ENCODE assay signal across 22 cellular contexts in genomic region chr1:32811265-32811664, GRCh38. TPM values are rescaled to one million over a fixed set of nuclear protein-coding genes. Genes with fewer than 3 reads are reported as not detected.
DNase-seq lines count a peak whose midpoint lies in the region; ATAC-seq, FAIRE-seq and TF ChIP-seq lines count a peak whose summit lies in the region.
"Had no signal": no experiment of that assay in that cellular context is flagged by ENCODE, and none has a peak within 500 bp of the region (broad histone marks: within the 10 kb centered on the region; RNA-seq: fewer than 3 reads in every experiment).

No MANE protein-coding gene starts in this region.

- H3F3A ChIP-seq in smooth muscle cell (ENCODE audit: low read depth) = peaks cover 5% of the 10 kb centered on the region

- peaks cover 13% of the 10 kb centered on the region for H3K4me1 ChIP-seq in iPS-15b (ENCODE audit: control insufficient read depth, insufficient read depth, low read length)
- peaks cover 6% of the 10 kb centered on the region for H3K4me1 ChIP-seq in smooth muscle cell (ENCODE audit: low read depth)

- no peak for TF ChIP-seq POLR2A in GM12891 (IDR thresholded peaks at IDR 0.05; ENCODE audit: low read depth, low read length)

- no peak for ATAC-seq in activated T-helper 17 cell treated with anti-CD3 and anti-CD28 coated beads, Interleukin-2, amount 50 U/mL, for 72 hours (replicated peaks)

- peak overlapping the region; percentile 17 for H3K27ac Mint-ChIP-seq in activated naive CD4-positive, alpha-beta T cell treated with anti-CD3 and anti-CD28 coated beads, Interleukin-2, amount 50 U/mL, for 24 hours
- H3K27ac Mint-ChIP-seq in activated naive CD4-positive, alpha-beta T cell treated with anti-CD3 and anti-CD28 coated beads for 36 hours = no peak overlapping the region
- H3K27ac Mint-ChIP-seq in activated T-helper 17 cell treated with anti-CD3 and anti-CD28 coated beads, Interleukin-2, amount 50 U/mL, for 72 hours = peak overlapping the region; percentile 34
- H3K27ac Mint-ChIP-seq in glutamatergic neuron (ENCODE audit: unreplicated experiment) = no peak overlapping the region
- H3K27ac Mint-ChIP-seq: B cell had no signal

- H3K9ac ChIP-seq in iPS-15b (ENCODE audit: low read depth, low read length) (peak overlapping the region; percentile 40), smooth muscle cell (ENCODE audit: low read depth) (no peak overlapping the region)

- H3K4me1 Mint-ChIP-seq in activated naive CD4-positive, alpha-beta T cell treated with anti-CD3 and anti-CD28 coated beads, Interleukin-2, amount 50 U/mL, for 24 hours = peaks cover 65% of the 10 kb centered on the region
- peaks cover 66% of the 10 kb centered on the region for H3K4me1 Mint-ChIP-seq in activated naive CD4-positive, alpha-beta T cell treated with anti-CD3 and anti-CD28 coated beads for 36 hours (ENCODE audit: low read depth)
- peaks cover 27% of the 10 kb centered on the region for H3K4me1 Mint-ChIP-seq in activated T-helper 17 cell treated with anti-CD3 and anti-CD28 coated beads, Interleukin-2, amount 50 U/mL, for 72 hours
- H3K4me1 Mint-ChIP-seq in glutamatergic neuron (ENCODE audit: low read depth, unreplicated experiment) = no peaks in the 10 kb centered on the region

- CTCF ChIA-PET in activated naive CD4-positive, alpha-beta T cell treated with anti-CD3 and anti-CD28 coated beads for 36 hours (lab: Charles Lee) = interaction anchor here (0.7 kb wide), 1 partner anchor 92 kb away, joined by 3 read pairs; no protein-coding TSS in a partner anchor

- H3K9me3 ChIP-seq in iPS-15b (ENCODE audit: control insufficient read depth, insufficient read depth, low read length) (no peaks in the 10 kb centered on the region), smooth muscle cell (replicated peaks; ENCODE audit: low read depth) (no peaks in the 10 kb centered on the region)
- H3K9me3 ChIP-seq: MG63 had no signal

- peak overlapping the region; percentile 4 for H3K27ac ChIP-seq in smooth muscle cell (ENCODE audit: low read depth)

- no peaks in the 10 kb centered on the region for H3K27me3 ChIP-seq in iPS-15b (ENCODE audit: control insufficient read depth, insufficient read depth, low read length)
- no peaks in the 10 kb centered on the region for H3K27me3 ChIP-seq in smooth muscle cell (ENCODE audit: low read depth)
- H3K27me3 ChIP-seq: MG63 had no signal

- peaks cover 38% of the 10 kb centered on the region for H3K36me3 Mint-ChIP-seq in activated naive CD4-positive, alpha-beta T cell treated with anti-CD3 and anti-CD28 coated beads, Interleukin-2, amount 50 U/mL, for 24 hours
- H3K36me3 Mint-ChIP-seq in activated naive CD4-positive, alpha-beta T cell treated with anti-CD3 and anti-CD28 coated beads for 36 hours (ENCODE audit: low read depth) = peaks cover 82% of the 10 kb centered on the region
- H3K36me3 Mint-ChIP-seq in activated T-helper 17 cell treated with anti-CD3 and anti-CD28 coated beads, Interleukin-2, amount 50 U/mL, for 72 hours (ENCODE audit: low read depth) = peaks cover 96% of the 10 kb centered on the region
- no peaks in the 10 kb centered on the region for H3K36me3 Mint-ChIP-seq in glutamatergic neuron (ENCODE audit: unreplicated experiment)

- no peak overlapping the region for H3K4me3 ChIP-seq in iPS-15b (ENCODE audit: low read depth, low read length)
- no peak overlapping the region for H3K4me3 ChIP-seq in smooth muscle cell
- H3K4me3 ChIP-seq: MG63 had no signal

- intact Hi-C loops in activated naive CD4-positive, alpha-beta T cell treated with anti-CD3 and anti-CD28 coated beads for 36 hours (cut with micrococcal nuclease) = loop anchor here (10.0 kb wide), 1 partner anchor 876 kb away; the partner anchor contains the start of gene PTP4A2

- H3K79me2 ChIP-seq in smooth muscle cell (ENCODE audit: low read depth) = peaks cover 89% of the 10 kb centered on the region

- H3K36me3 ChIP-seq in iPS-15b (ENCODE audit: control insufficient read depth, insufficient read depth, low read length) (peaks cover 29% of the 10 kb centered on the region), smooth muscle cell (ENCODE audit: low read depth) (peaks cover 12% of the 10 kb centered on the region)

- no peak overlapping the region for H2AFZ ChIP-seq in smooth muscle cell (ENCODE audit: low read depth)

- DNase-seq in activated naive CD4-positive, alpha-beta T cell treated with anti-CD3 and anti-CD28 coated beads for 36 hours = no peak
- no peak for DNase-seq in smooth muscle cell (lab: John Stamatoyannopoulos, UW; ENCODE audit: unreplicated experiment)
- no peak for DNase-seq in glutamatergic neuron
- no peak for DNase-seq in COLO829 (ENCODE audit: low spot score)
- no peak for DNase-seq in GM12891 (ENCODE audit: insufficient read length, low spot score)
- DNase-seq: DMS79, HCEC 1CT, Karpas-422, MG63, NCI-H1048, NCI-H1436, NCI-H1930, NCI-H345, NCI-H524 treated with DMSO at 0.1 percent for 48 hours had no signal

- peaks cover 72% of the 10 kb centered on the region for H4K20me1 ChIP-seq in smooth muscle cell (ENCODE audit: low read depth)

- H3K4me2 ChIP-seq in smooth muscle cell = peak overlapping the region; percentile 44

- no peak overlapping the region for H3K4me3 Mint-ChIP-seq in activated naive CD4-positive, alpha-beta T cell treated with anti-CD3 and anti-CD28 coated beads, Interleukin-2, amount 50 U/mL, for 24 hours
- H3K4me3 Mint-ChIP-seq in activated naive CD4-positive, alpha-beta T cell treated with anti-CD3 and anti-CD28 coated beads for 36 hours = no peak overlapping the region
- H3K4me3 Mint-ChIP-seq in activated T-helper 17 cell treated with anti-CD3 and anti-CD28 coated beads, Interleukin-2, amount 50 U/mL, for 72 hours = no peak overlapping the region
- no peak overlapping the region for H3K4me3 Mint-ChIP-seq in glutamatergic neuron (ENCODE audit: unreplicated experiment)
- H3K4me3 Mint-ChIP-seq: B cell had no signal

- no peaks in the 10 kb centered on the region for H3K27me3 Mint-ChIP-seq in activated naive CD4-positive, alpha-beta T cell treated with anti-CD3 and anti-CD28 coated beads, Interleukin-2, amount 50 U/mL, for 24 hours
- H3K27me3 Mint-ChIP-seq in activated naive CD4-positive, alpha-beta T cell treated with anti-CD3 and anti-CD28 coated beads for 36 hours (ENCODE audit: low read depth) = no peaks in the 10 kb centered on the region
- no peaks in the 10 kb centered on the region for H3K27me3 Mint-ChIP-seq in activated T-helper 17 cell treated with anti-CD3 and anti-CD28 coated beads, Interleukin-2, amount 50 U/mL, for 72 hours
- H3K27me3 Mint-ChIP-seq in glutamatergic neuron (ENCODE audit: unreplicated experiment) = peaks cover 6% of the 10 kb centered on the region
- H3K27me3 Mint-ChIP-seq: B cell, IgD-negative memory B cell had no signal

- FAIRE-seq in GM12891 (lab: Jason Lieb, UNC) = no peak
- FAIRE-seq: D721Med, HTR-8/SVneo had no signal

- no peaks in the 10 kb centered on the region for H3K9me3 Mint-ChIP-seq in activated naive CD4-positive, alpha-beta T cell treated with anti-CD3 and anti-CD28 coated beads, Interleukin-2, amount 50 U/mL, for 24 hours
- no peaks in the 10 kb centered on the region for H3K9me3 Mint-ChIP-seq in activated naive CD4-positive, alpha-beta T cell treated with anti-CD3 and anti-CD28 coated beads for 36 hours
- H3K9me3 Mint-ChIP-seq in activated T-helper 17 cell treated with anti-CD3 and anti-CD28 coated beads, Interleukin-2, amount 50 U/mL, for 72 hours = no peaks in the 10 kb centered on the region
- peaks cover 5% of the 10 kb centered on the region for H3K9me3 Mint-ChIP-seq in glutamatergic neuron (ENCODE audit: unreplicated experiment)
- H3K9me3 Mint-ChIP-seq: IgD-negative memory B cell had no signal

- TF ChIP-seq CTCF in smooth muscle cell (IDR thresholded peaks at IDR 0.05; ENCODE audit: borderline replicate concordance, insufficient read depth, poor library complexity, severe bottlenecking) (no peak), glutamatergic neuron (IDR thresholded peaks at IDR 0.05; ENCODE audit: partially characterized antibody, unreplicated experiment) (no peak)

- 38% methylated on average over 9 of the region's 9 CpGs for WGBS in smooth muscle cell (ENCODE audit: low lambda C conversion rate)

TF ChIP-seq in GM12891, 5 proteins besides CTCF, POLR2A, EP300 and RAD21:
- TF ChIP-seq TAF1 (IDR thresholded peaks at IDR 0.05; ENCODE audit: low read depth, low read length) (no peak), POU2F2 (IDR thresholded peaks at IDR 0.05; ENCODE audit: low read depth, low read length) (no peak), POLR2AphosphoS5 (IDR thresholded peaks at IDR 0.05; ENCODE audit: low read depth, low read length) (no peak), PAX5 (IDR thresholded peaks at IDR 0.05; ENCODE audit: insufficient read depth, low read length, severe bottlenecking) (no peak), SPI1 (IDR thresholded peaks at IDR 0.05; ENCODE audit: low read depth, low read length) (no peak)

RNA-seq across cellular contexts. Expression of gene YARS1, which starts 5.9 kb away (rescaled TPM):
- total RNA-seq in activated naive CD4-positive, alpha-beta T cell treated with anti-CD3 and anti-CD28 coated beads for 36 hours = 100 to 1,000 TPM; 293 to 312 TPM
- total RNA-seq in activated T-helper 17 cell treated with anti-CD3 and anti-CD28 coated beads, Interleukin-2, amount 50 U/mL, for 72 hours = 100 to 1,000 TPM; 101 to 176 TPM
- 52.1 and 56.5 TPM in 2 replicates for total RNA-seq in smooth muscle cell
- polyA plus RNA-seq in smooth muscle cell = 82.9 and 96.9 TPM in 2 replicates
- 197 TPM for total RNA-seq in glutamatergic neuron (ENCODE audit: unreplicated experiment)
- 86.4 TPM for polyA plus RNA-seq in GM12891 (2012; ENCODE audit: low read depth, missing spikeins)

RNA-seq across cellular contexts. Expression of gene S100PBP, which starts 6.2 kb away (rescaled TPM):
- total RNA-seq in activated naive CD4-positive, alpha-beta T cell treated with anti-CD3 and anti-CD28 coated beads for 36 hours = 10 to 100 TPM; 26.1 to 31.2 TPM
- total RNA-seq in activated T-helper 17 cell treated with anti-CD3 and anti-CD28 coated beads, Interleukin-2, amount 50 U/mL, for 72 hours = 10 to 100 TPM; 42.7 to 48.1 TPM
- total RNA-seq in smooth muscle cell = 39.1 and 39.7 TPM in 2 replicates
- 13.1 and 22.1 TPM in 2 replicates for polyA plus RNA-seq in smooth muscle cell
- total RNA-seq in glutamatergic neuron (ENCODE audit: unreplicated experiment) = 40.1 TPM
- polyA plus RNA-seq in GM12891 (2012; ENCODE audit: low read depth, missing spikeins) = 19.2 TPM

RNA-seq across cellular contexts. Expression of gene FNDC5, which starts 59.4 kb away (rescaled TPM):
- total RNA-seq in activated naive CD4-positive, alpha-beta T cell treated with anti-CD3 and anti-CD28 coated beads for 36 hours = not detected
- not detected for total RNA-seq in activated T-helper 17 cell treated with anti-CD3 and anti-CD28 coated beads, Interleukin-2, amount 50 U/mL, for 72 hours
- not detected in 2 replicates for total RNA-seq in smooth muscle cell
- polyA plus RNA-seq in smooth muscle cell = not detected in 2 replicates
- total RNA-seq in glutamatergic neuron (ENCODE audit: unreplicated experiment) = 743 TPM
- polyA plus RNA-seq in GM12891 (2012; ENCODE audit: low read depth, missing spikeins) = 0.18 TPM
- total RNA-seq: A172 had no signal
- polyA plus RNA-seq: IgD-negative memory B cell had no signal

Comparison
In these comparisons a context has a peak if more than half of its experiments do, and no peak if none do; other contexts are left out.
1. H3K27ac Mint-ChIP-seq: peak in activated naive CD4-positive, alpha-beta T cell treated with anti-CD3 and anti-CD28 coated beads, Interleukin-2, amount 50 U/mL, for 24 hours (single experiment) and activated T-helper 17 cell treated with anti-CD3 and anti-CD28 coated beads, Interleukin-2, amount 50 U/mL, for 72 hours (single experiment); none in activated naive CD4-positive, alpha-beta T cell treated with anti-CD3 and anti-CD28 coated beads for 36 hours (single experiment) and glutamatergic neuron (single experiment).
2. RNA of gene FNDC5, which starts 59.4 kb away (total RNA-seq): 743 TPM in glutamatergic neuron (single experiment); not detected in activated T-helper 17 cell treated with anti-CD3 and anti-CD28 coated beads, Interleukin-2, amount 50 U/mL, for 72 hours, not detected in activated naive CD4-positive, alpha-beta T cell treated with anti-CD3 and anti-CD28 coated beads for 36 hours and not detected in smooth muscle cell; every median in the first group is over 100 times any median in the second.